ENCODE assay signal across 5 cellular contexts in genomic region chr20:18654448-18654773, GRCh38.
"Had no signal": no experiment of that assay in that cellular context is flagged by ENCODE, and none has a peak within 500 bp of the region (broad histone marks: within the 10 kb centered on the region; RNA-seq: fewer than 3 reads in every experiment).

No MANE protein-coding gene starts in this region.

- H3K4me3 Mint-ChIP-seq: GM23338, H9, IgD-negative memory B cell had no signal

- H3K27ac Mint-ChIP-seq: GM23338, H9 had no signal

- H3K4me1 Mint-ChIP-seq: GM23338, H9 had no signal

- DNase-seq: H9, HCEC 1CT, KBM-7 had no signal

- H3K4me2 ChIP-seq: GM23338 had no signal

- H3K27me3 Mint-ChIP-seq: IgD-negative memory B cell had no signal

- H3K4me3 ChIP-seq: GM23338 had no signal

- H3K9me3 Mint-ChIP-seq: GM23338, H9, IgD-negative memory B cell had no signal

- H2AFZ ChIP-seq: GM23338 had no signal
